24 cellular contexts compared by ENCODE assay signal in the genomic region with DNA sequence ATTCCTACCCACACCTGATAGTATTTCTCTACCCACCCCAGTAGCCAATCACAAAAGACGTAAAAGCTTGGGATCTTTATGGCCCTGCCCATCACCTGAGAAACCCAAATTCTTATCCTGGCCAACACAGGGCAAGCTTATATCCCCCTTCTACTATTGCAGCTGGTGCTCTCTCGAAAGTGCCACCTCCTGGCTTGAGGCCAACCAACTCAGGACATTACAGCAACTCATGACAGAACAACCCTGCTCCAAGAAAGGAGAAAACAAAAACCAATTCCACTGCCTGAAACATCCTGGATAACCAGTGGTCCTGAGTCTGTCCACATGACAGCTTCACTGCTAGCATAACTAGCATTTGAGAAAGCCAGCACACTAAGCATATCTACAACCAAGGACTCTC.
DNase-seq lines count a peak whose midpoint lies in the region; ATAC-seq and TF ChIP-seq lines count a peak whose summit lies in the region.
"Had no signal": no experiment of that assay in that cellular context is flagged by ENCODE, and none has a peak within 500 bp of the region (broad histone marks: within the 10 kb centered on the region; RNA-seq: fewer than 3 reads in every experiment).

No MANE protein-coding gene starts in this region.

- peaks cover 0 to 11% of the 10 kb centered on the region in 2 donors for H3K9me3 ChIP-seq in right atrium auricular region
- H3K9me3 ChIP-seq: BE2C had no signal

- TF ChIP-seq CTCF in right atrium auricular region (IDR thresholded peaks at IDR 0.05) (no peak), foreskin fibroblast (IDR thresholded peaks at IDR 0.05; ENCODE audit: low read depth, low read length) (no peak)

- H3K4me1 ChIP-seq in right atrium auricular region: no peaks in the 10 kb centered on the region
- H3K4me1 ChIP-seq: BE2C, BLaER1 had no signal

- no peak for DNase-seq in Right ventricle myocardium superior
- DNase-seq in left cardiac atrium: no peak
- no peak for DNase-seq in left ventricle myocardium superior
- DNase-seq in right atrium auricular region (ENCODE audit: low spot score): no peak
- peak; percentile 13 for DNase-seq in SHP77 treated with DMSO at 0.1 percent for 48 hours (lab: John Stamatoyannopoulos, UW)
- no peak for DNase-seq in effector CD4-positive, alpha-beta T cell
- DNase-seq in foreskin fibroblast: no peak
- DNase-seq: 8988T; ACHN; BE2C; C1 segment of cervical spinal cord; CD4-positive, alpha-beta memory T cell; CD4-positive, CD25-positive, alpha-beta regulatory T cell; CD8-positive, alpha-beta memory T cell; COR-L47; DMS 273 treated with DMSO at 0.1 percent for 48 hours; DMS153; DMS53; DMS79; DND-41; EL; GDM1 had no signal

- H3K27me3 ChIP-seq in right atrium auricular region: no peaks in the 10 kb centered on the region
- H3K27me3 ChIP-seq: BE2C, BLaER1 had no signal

- no peaks in the 10 kb centered on the region for H3K36me3 ChIP-seq in right atrium auricular region
- H3K36me3 ChIP-seq: BE2C, BLaER1 had no signal

- intact Hi-C loops in Right ventricle myocardium superior (cut with DNase I): no loop called here
- intact Hi-C loops in left cardiac atrium (cut with DNase I): no loop called here
- intact Hi-C loops in left ventricle myocardium superior (cut with micrococcal nuclease): no loop called here

- no peak overlapping the region for H3K4me3 ChIP-seq in right atrium auricular region
- H3K4me3 ChIP-seq in foreskin fibroblast (ENCODE audit: low read depth in 1 of 2, low read length in 2 of 2): no peak overlapping the region
- H3K4me3 ChIP-seq: BLaER1, GM12878 had no signal

- ATAC-seq in Right ventricle myocardium superior (ENCODE audit: poor library complexity): peak; percentile 53
- ATAC-seq in left cardiac atrium: no peak
- ATAC-seq in left ventricle myocardium superior: peak; percentile 43
- ATAC-seq: GM12878 had no signal

- no peak overlapping the region for H3K27ac ChIP-seq in right atrium auricular region
- H3K27ac ChIP-seq: BLaER1 had no signal

Comparison
In these comparisons a context has a peak if more than half of its experiments do, and no peak if none do; other contexts are left out.
1. ATAC-seq: peak in Right ventricle myocardium superior (single experiment) and left ventricle myocardium superior (single experiment); none in left cardiac atrium (0 of 2).